In the genomic region with DNA sequence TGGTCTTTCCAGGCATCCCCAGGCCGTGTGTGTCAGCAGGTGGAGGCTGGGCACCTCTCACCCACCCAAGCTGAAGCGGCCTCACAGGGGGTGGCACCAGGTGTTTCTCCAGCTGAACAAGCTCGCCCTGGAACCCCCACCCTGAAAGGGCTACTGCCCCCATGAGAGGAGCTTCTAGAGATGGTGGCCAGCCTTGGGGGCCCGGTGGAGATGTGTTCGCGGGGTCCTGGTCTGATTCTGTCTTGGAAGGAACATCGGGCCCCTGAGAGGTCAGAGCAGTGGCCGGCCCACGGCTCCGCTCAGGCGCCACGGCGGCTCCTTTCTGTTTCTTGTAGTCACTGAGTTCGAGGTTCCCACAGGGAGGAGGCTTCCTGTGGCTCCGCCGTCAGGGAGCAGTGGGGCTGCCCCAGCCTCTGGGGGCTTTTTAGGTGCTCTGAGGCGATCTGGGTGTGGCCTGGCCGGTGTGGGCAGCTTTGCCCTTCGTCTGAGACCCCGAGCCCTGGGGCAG, we compare ENCODE assay signal across 10 cellular contexts. TPM values are rescaled to one million over a fixed set of nuclear protein-coding genes. Genes with fewer than 3 reads are reported as not detected.
DNase-seq lines count a peak whose midpoint lies in the region; ATAC-seq and TF ChIP-seq lines count a peak whose summit lies in the region.
"Had no signal": no experiment of that assay in that cellular context is flagged by ENCODE, and none has a peak within 500 bp of the region (broad histone marks: within the 10 kb centered on the region; RNA-seq: fewer than 3 reads in every experiment).

No MANE protein-coding gene starts in this region.

- no TSS peak for BruUV-seq in MCF 10A (replicated peaks; lab: Mats Ljungman, UMichigan)

- H3K36me3 ChIP-seq in breast epithelium (no peaks in the 10 kb centered on the region), endodermal cell (ENCODE audit: control insufficient read depth, insufficient read depth, low read length) (no peaks in the 10 kb centered on the region), upper lobe of left lung (peaks cover 0 to 5% (median 0%) of the 10 kb centered on the region in 4 donors)

- H3K9me3 ChIP-seq in breast epithelium (no peaks in the 10 kb centered on the region), endodermal cell (ENCODE audit: control insufficient read depth, low read length) (no peaks in the 10 kb centered on the region), upper lobe of left lung (no peaks in the 10 kb centered on the region)

- ATAC-seq in upper lobe of left lung (ENCODE audit: low FRiP score in 2 of 2) (no peak), GM18517 (IDR thresholded peaks at IDR 0.05; ENCODE audit: unreplicated experiment) (no peak)

- no peak overlapping the region for H3K27ac Mint-ChIP-seq in MCF 10A (ENCODE audit: low read depth, unreplicated experiment)
- H3K27ac Mint-ChIP-seq in endodermal cell = peak overlapping the region; percentile 48
- no peak overlapping the region for H3K27ac Mint-ChIP-seq in neural crest cell (ENCODE audit: unreplicated experiment)

- no peaks in the 10 kb centered on the region for H3K27me3 ChIP-seq in breast epithelium
- H3K27me3 ChIP-seq in endodermal cell (ENCODE audit: control insufficient read depth, insufficient read depth, low read length, poor library complexity, severe bottlenecking) = no peaks in the 10 kb centered on the region
- H3K27me3 ChIP-seq in upper lobe of left lung = no peaks in the 10 kb centered on the region

- peak overlapping the region; percentile 49 to 86 for H3K27ac ChIP-seq in breast epithelium
- no peak overlapping the region for H3K27ac ChIP-seq in endodermal cell (ENCODE audit: low read depth, low read length)
- peak overlapping the region; percentile 76 to 90 (median 84) for H3K27ac ChIP-seq in upper lobe of left lung

- peaks cover 37 to 50% of the 10 kb centered on the region in 2 donors for H3K4me1 ChIP-seq in breast epithelium
- peaks cover 15% of the 10 kb centered on the region for H3K4me1 ChIP-seq in endodermal cell (ENCODE audit: control insufficient read depth, insufficient read depth, low read length)
- H3K4me1 ChIP-seq in upper lobe of left lung = peaks cover 96 to 100% (median 100%) of the 10 kb centered on the region in 4 donors

- no peak for TF ChIP-seq CTCF in breast epithelium (IDR thresholded peaks at IDR 0.05)
- TF ChIP-seq CTCF in MCF 10A (IDR thresholded peaks at IDR 0.05; ENCODE audit: unreplicated experiment) = no peak
- TF ChIP-seq CTCF in endodermal cell (conservative IDR thresholded peaks at IDR 0.05) = no peak
- no peak for TF ChIP-seq CTCF in neural crest cell (conservative IDR thresholded peaks at IDR 0.05)
- no peak for TF ChIP-seq CTCF in upper lobe of left lung (IDR thresholded peaks at IDR 0.05)

- H3K4me3 ChIP-seq in breast epithelium (no peak overlapping the region), endodermal cell (ENCODE audit: low read length) (no peak overlapping the region), upper lobe of left lung (no peak overlapping the region)
- H3K4me3 ChIP-seq: lung had no signal

- H3K4me1 Mint-ChIP-seq in MCF 10A (ENCODE audit: insufficient read depth, unreplicated experiment) (peaks cover 19% of the 10 kb centered on the region), endodermal cell (peaks cover 15% of the 10 kb centered on the region), neural crest cell (peaks cover 60% of the 10 kb centered on the region)

- no peak for TF ChIP-seq POLR2A in breast epithelium (IDR thresholded peaks at IDR 0.05)
- TF ChIP-seq POLR2A in upper lobe of left lung (IDR thresholded peaks at IDR 0.05) = no peak

- DNase-seq in breast epithelium (ENCODE audit: low spot score in 2 of 2) = no peak
- DNase-seq in MCF 10A (ENCODE audit: unreplicated experiment) = no peak
- no peak for DNase-seq in endodermal cell
- no peak for DNase-seq in neural crest cell (ENCODE audit: low read depth, low spot score)
- peak in 1 of 2 donors; percentile 85 for DNase-seq in upper lobe of left lung
- DNase-seq in COR-L47 (lab: John Stamatoyannopoulos, UW) = no peak
- no peak for DNase-seq in activated CD4-positive, alpha-beta T cell treated with anti-CD3 and anti-CD28 coated beads for 1 hour
- DNase-seq: NCI-H446 had no signal

- CTCF ChIA-PET in MCF 10A (lab: Yijun Ruan, JAX) = interaction anchor here (0.6 kb wide), 1 partner anchor 10 kb away, joined by 4 read pairs; no protein-coding TSS in a partner anchor

- intact Hi-C loops in breast epithelium (cut with DNase I; ENCODE audit: low total_unique reads) (no loop called here), MCF 10A (cut with micrococcal nuclease) (loop anchor here (5.0 kb wide), 1 partner anchor 43 kb away; no protein-coding TSS in a partner anchor)

- H3K9ac ChIP-seq in endodermal cell (ENCODE audit: extremely low read depth, low read length, poor library complexity, severe bottlenecking) = no peak overlapping the region

- 92 to 93% methylated on average over 13 to 20 of the region's 20 CpGs for WGBS in endodermal cell (ENCODE audit: insufficient coverage in 1 of 2, insufficient read length in 1 of 2), 2 experiments
- 42 to 51% methylated on average over 14 to 19 of the region's 20 CpGs for WGBS in upper lobe of left lung, 2 donors

- H3K9me3 Mint-ChIP-seq in MCF 10A (ENCODE audit: unreplicated experiment) (no peaks in the 10 kb centered on the region), endodermal cell (peaks cover 4% of the 10 kb centered on the region), neural crest cell (no peaks in the 10 kb centered on the region)

- H3K27me3 Mint-ChIP-seq in MCF 10A (ENCODE audit: insufficient read depth, unreplicated experiment) (no peaks in the 10 kb centered on the region), endodermal cell (ENCODE audit: insufficient read depth) (no peaks in the 10 kb centered on the region), neural crest cell (ENCODE audit: low read depth) (no peaks in the 10 kb centered on the region)

- TF ChIP-seq EP300 in upper lobe of left lung (IDR thresholded peaks at IDR 0.05) = no peak

- H3K36me3 Mint-ChIP-seq in MCF 10A (ENCODE audit: insufficient read depth, unreplicated experiment) (peaks cover 9% of the 10 kb centered on the region), endodermal cell (ENCODE audit: low read depth) (peaks cover 25% of the 10 kb centered on the region), neural crest cell (ENCODE audit: low read depth) (peaks cover 7% of the 10 kb centered on the region)

- H3K4me3 Mint-ChIP-seq in MCF 10A (ENCODE audit: unreplicated experiment) = no peak overlapping the region
- H3K4me3 Mint-ChIP-seq in endodermal cell = no peak overlapping the region
- H3K4me3 Mint-ChIP-seq in neural crest cell = peak overlapping the region; percentile 31

- POLR2A ChIA-PET in MCF 10A (lab: Yijun Ruan, JAX) = no interaction called here

RNA-seq across cellular contexts. Expression of gene SKI, which starts 46.9 kb away (rescaled TPM):
- 10 to 100 TPM; 22.1 to 33.8 (median 26.7) TPM for total RNA-seq in breast epithelium
- total RNA-seq in MCF 10A (2022) = 42.7 and 53.7 TPM in 2 replicates
- total RNA-seq in endodermal cell = 10 to 100 TPM; 65.4 to 79.2 TPM
- polyA plus RNA-seq in endodermal cell (2013, experiment 1 of 2) = 39.9 TPM
- 37.7 TPM for polyA plus RNA-seq in endodermal cell (2013, experiment 2 of 2)
- 58.9 and 62.0 TPM in 2 replicates for total RNA-seq in neural crest cell
- 100 to 1,000 TPM in 3 of 6 donors, 10 to 100 TPM in 3; 57.3 to 108 (median 96.9) TPM for total RNA-seq in upper lobe of left lung
